ENCODE assay signal across 8 cellular contexts in the genomic region with DNA sequence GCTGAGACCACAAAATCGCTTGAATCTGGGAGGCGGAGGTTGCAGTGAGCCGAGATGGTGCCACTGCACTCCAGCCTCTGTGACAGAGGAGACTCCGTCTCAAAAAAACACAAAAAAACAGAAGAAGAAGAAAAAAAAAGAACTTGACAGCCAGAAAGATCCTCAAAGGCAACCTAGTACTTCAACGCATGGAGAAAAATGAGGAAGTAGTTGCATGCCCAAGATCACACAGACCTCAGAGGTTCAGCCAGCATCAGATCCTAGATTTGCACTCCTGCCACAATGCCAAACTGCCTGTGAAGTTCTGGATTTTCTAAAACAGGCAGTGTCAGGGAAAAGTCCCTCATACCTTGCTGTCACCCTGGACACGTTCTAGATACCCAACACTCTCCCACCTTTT.
A peak's percentile ranks its signal among the peaks of the same experiment; 100 is the strongest.
DNase-seq lines count a peak whose midpoint lies in the region; ATAC-seq lines count a peak whose summit lies in the region.

No MANE protein-coding gene starts in this region.

- no peak for DNase-seq in activated naive CD4-positive, alpha-beta T cell treated with Interleukin-2 at 50 U/mL for 16 hours
- peak; percentile 20 for DNase-seq in OCI-M2 (lab: John Stamatoyannopoulos, UW; ENCODE audit: unreplicated experiment)
- DNase-seq in effector memory CD8-positive, alpha-beta T cell: no peak
- DNase-seq in NCI-H1048 (lab: John Stamatoyannopoulos, UW): no peak

- H3K4me3 Mint-ChIP-seq in activated naive CD4-positive, alpha-beta T cell treated with anti-CD3 and anti-CD28 coated beads, Interleukin-2, amount 50 U/mL, for 24 hours: peak overlapping the region; percentile 87
- peak overlapping the region; percentile 75 to 90 for H3K4me3 Mint-ChIP-seq in effector memory CD8-positive, alpha-beta T cell
- H3K4me3 Mint-ChIP-seq in stimulated activated memory B cell treated with anti-CD40 and anti-IgM and Interleukin-4, amounts not matched to agents 10 μg/mL and 1 μg/mL and 100 μg/mL, for 72 hours: peak overlapping the region; percentile 80

- no peaks in the 10 kb centered on the region for H3K27me3 Mint-ChIP-seq in activated naive CD4-positive, alpha-beta T cell treated with anti-CD3 and anti-CD28 coated beads, Interleukin-2, amount 50 U/mL, for 24 hours
- no peaks in the 10 kb centered on the region for H3K27me3 Mint-ChIP-seq in effector memory CD8-positive, alpha-beta T cell
- no peaks in the 10 kb centered on the region for H3K27me3 Mint-ChIP-seq in stimulated activated memory B cell treated with anti-CD40 and anti-IgM and Interleukin-4, amounts not matched to agents 10 μg/mL and 1 μg/mL and 100 μg/mL, for 72 hours

- H3K9me3 Mint-ChIP-seq in activated naive CD4-positive, alpha-beta T cell treated with anti-CD3 and anti-CD28 coated beads, Interleukin-2, amount 50 U/mL, for 24 hours: no peaks in the 10 kb centered on the region
- no peaks in the 10 kb centered on the region for H3K9me3 Mint-ChIP-seq in effector memory CD8-positive, alpha-beta T cell
- H3K9me3 Mint-ChIP-seq in stimulated activated memory B cell treated with anti-CD40 and anti-IgM and Interleukin-4, amounts not matched to agents 10 μg/mL and 1 μg/mL and 100 μg/mL, for 72 hours: no peaks in the 10 kb centered on the region

- peaks cover 57% of the 10 kb centered on the region for H3K4me1 Mint-ChIP-seq in activated naive CD4-positive, alpha-beta T cell treated with anti-CD3 and anti-CD28 coated beads, Interleukin-2, amount 50 U/mL, for 24 hours
- H3K4me1 Mint-ChIP-seq in effector memory CD8-positive, alpha-beta T cell (ENCODE audit: low read depth in 2 of 2): peaks cover 42 to 46% of the 10 kb centered on the region in 2 donors
- H3K4me1 Mint-ChIP-seq in stimulated activated memory B cell treated with anti-CD40 and anti-IgM and Interleukin-4, amounts not matched to agents 10 μg/mL and 1 μg/mL and 100 μg/mL, for 72 hours: peaks cover 73% of the 10 kb centered on the region

- peak overlapping the region; percentile 93 for H3K27ac Mint-ChIP-seq in activated naive CD4-positive, alpha-beta T cell treated with anti-CD3 and anti-CD28 coated beads, Interleukin-2, amount 50 U/mL, for 24 hours
- peak overlapping the region in 1 of 2 donors; percentile 15 for H3K27ac Mint-ChIP-seq in effector memory CD8-positive, alpha-beta T cell
- H3K27ac Mint-ChIP-seq in stimulated activated memory B cell treated with anti-CD40 and anti-IgM and Interleukin-4, amounts not matched to agents 10 μg/mL and 1 μg/mL and 100 μg/mL, for 72 hours: peak overlapping the region; percentile 68

- no peak for ATAC-seq in effector memory CD8-positive, alpha-beta T cell (replicated peaks)
- ATAC-seq in stimulated activated memory B cell treated with anti-CD40 and anti-IgM and Interleukin-4, amounts not matched to agents 10 μg/mL and 1 μg/mL and 100 μg/mL, for 72 hours: no peak
- ATAC-seq in HG03442 (IDR thresholded peaks at IDR 0.05; ENCODE audit: unreplicated experiment): no peak
- ATAC-seq in HG02981 (IDR thresholded peaks at IDR 0.05; ENCODE audit: unreplicated experiment): no peak

- H3K36me3 Mint-ChIP-seq in activated naive CD4-positive, alpha-beta T cell treated with anti-CD3 and anti-CD28 coated beads, Interleukin-2, amount 50 U/mL, for 24 hours: no peaks in the 10 kb centered on the region
- H3K36me3 Mint-ChIP-seq in effector memory CD8-positive, alpha-beta T cell (ENCODE audit: insufficient read depth): peaks cover 7% of the 10 kb centered on the region
- no peaks in the 10 kb centered on the region for H3K36me3 Mint-ChIP-seq in stimulated activated memory B cell treated with anti-CD40 and anti-IgM and Interleukin-4, amounts not matched to agents 10 μg/mL and 1 μg/mL and 100 μg/mL, for 72 hours
